ENCODE assay signal across 26 cellular contexts in genomic region chr2:36394804-36395203, GRCh38. TPM values are rescaled to one million over a fixed set of nuclear protein-coding genes. Genes with fewer than 3 reads are reported as not detected.
DNase-seq lines count a peak whose midpoint lies in the region; ATAC-seq, FAIRE-seq and TF ChIP-seq lines count a peak whose summit lies in the region.
"Had no signal": no experiment of that assay in that cellular context is flagged by ENCODE, and none has a peak within 500 bp of the region (broad histone marks: within the 10 kb centered on the region; RNA-seq: fewer than 3 reads in every experiment).

No MANE protein-coding gene starts in this region.

- H3K4me3 ChIP-seq in PC-3 (ENCODE audit: low read length), result no peak overlapping the region
- no peak overlapping the region for H3K4me3 ChIP-seq in endothelial cell of umbilical vein (replicated peaks in 1 of 3; ENCODE audit: insufficient read depth in 1 of 3, low read depth in 1 of 3, low read length in 3 of 3)
- H3K4me3 ChIP-seq in trophoblast cell (ENCODE audit: low read depth, low read length), result no peak overlapping the region
- H3K4me3 ChIP-seq: heart right ventricle, right atrium auricular region had no signal

- no peak overlapping the region for H2BK120ac ChIP-seq in trophoblast cell (ENCODE audit: insufficient read depth, low read length, poor library complexity)

- FAIRE-seq in endothelial cell of umbilical vein (lab: Jason Lieb, UNC), result no peak
- FAIRE-seq: endometrium, H1, HTR-8/SVneo, TTC549 had no signal

- H3K4ac ChIP-seq in trophoblast cell (ENCODE audit: low read depth, low read length), result peak overlapping the region; percentile 69

- H3K27me3 ChIP-seq in PC-3 (ENCODE audit: low read length) (no peaks in the 10 kb centered on the region), endothelial cell of umbilical vein (ENCODE audit: control insufficient read depth in 2 of 2, insufficient read depth in 2 of 2, low read length in 2 of 2) (no peaks in the 10 kb centered on the region), trophoblast cell (ENCODE audit: insufficient read depth, low read length) (no peaks in the 10 kb centered on the region)
- H3K27me3 ChIP-seq: heart right ventricle, right atrium auricular region had no signal

- H3K27ac ChIP-seq in C4-2B (peak overlapping the region; percentile 27; the same call in 1 of the 2 replicates), PC-3 (ENCODE audit: low read length) (peak overlapping the region; percentile 96; the same call in 1 of the 2 replicates), endothelial cell of umbilical vein (ENCODE audit: insufficient read depth, low read depth, low read length) (peak overlapping the region; percentile 28), trophoblast cell (ENCODE audit: low read depth, low read length) (no peak overlapping the region)
- H3K27ac ChIP-seq: heart right ventricle, right atrium auricular region, RWPE1 had no signal

- POLR2A ChIA-PET in PC-3 (lab: Charles Lee; ENCODE audit: unreplicated experiment) (interaction anchor here (0.6 kb wide), 1 partner anchor 21 kb away, joined by 10 read pairs; no protein-coding TSS in a partner anchor), endothelial cell of umbilical vein (lab: Charles Lee) (interaction anchor here (0.8 kb wide), 1 partner anchor 12 kb away, joined by 3 read pairs; no protein-coding TSS in a partner anchor)

- H4K20me1 ChIP-seq in PC-3 (ENCODE audit: low read length) (no peaks in the 10 kb centered on the region), endothelial cell of umbilical vein (replicated peaks; ENCODE audit: control insufficient read depth, extremely low read depth, insufficient read depth, low read length) (peaks cover 2% of the 10 kb centered on the region)

- no peaks in the 10 kb centered on the region for H3K9me2 ChIP-seq in PC-3 (replicated peaks; ENCODE audit: low read length)

- H2AFZ ChIP-seq in PC-3 (ENCODE audit: low read length), result no peak overlapping the region
- H2AFZ ChIP-seq in endothelial cell of umbilical vein (ENCODE audit: low read depth, low read length), result no peak overlapping the region
- H2AFZ ChIP-seq in trophoblast cell (ENCODE audit: insufficient read depth, low read length, poor library complexity), result no peak overlapping the region

- no peak overlapping the region for H2AK5ac ChIP-seq in trophoblast cell (ENCODE audit: low read length)

- H3F3A ChIP-seq in PC-3 (ENCODE audit: low read length, unreplicated experiment), result no peaks in the 10 kb centered on the region

- H3K9me3 ChIP-seq in PC-3 (ENCODE audit: low read length) (no peaks in the 10 kb centered on the region), endothelial cell of umbilical vein (replicated peaks; ENCODE audit: control insufficient read depth, insufficient read depth, low read length) (no peaks in the 10 kb centered on the region), trophoblast cell (ENCODE audit: insufficient read depth, low read depth, low read length) (no peaks in the 10 kb centered on the region)
- H3K9me3 ChIP-seq: heart right ventricle, right atrium auricular region had no signal

- CTCF ChIA-PET in PC-3 (lab: Charles Lee), result no interaction called here
- CTCF ChIA-PET in endothelial cell of umbilical vein (lab: Charles Lee), result interaction anchor here (0.7 to 4.7 kb wide), 8 partner anchors 10 to 113 kb away, joined by 3 to 17 read pairs (median 6); no protein-coding TSS in a partner anchor

- H3K79me1 ChIP-seq in trophoblast cell (ENCODE audit: low read length), result no peaks in the 10 kb centered on the region

- H3K79me2 ChIP-seq in PC-3 (ENCODE audit: low read length), result peaks cover 81% of the 10 kb centered on the region
- H3K79me2 ChIP-seq in endothelial cell of umbilical vein (ENCODE audit: control insufficient read depth, insufficient read depth, low read length), result peaks cover 99% of the 10 kb centered on the region
- H3K79me2 ChIP-seq in trophoblast cell (ENCODE audit: control insufficient read depth, insufficient read depth, low read length, poor library complexity), result peaks cover 3% of the 10 kb centered on the region

- H3K4me1 ChIP-seq in PC-3 (ENCODE audit: insufficient read depth, low read length) (peaks cover 49% of the 10 kb centered on the region), endothelial cell of umbilical vein (ENCODE audit: control insufficient read depth, extremely low read depth, insufficient read depth, low read length) (peaks cover 84% of the 10 kb centered on the region), trophoblast cell (ENCODE audit: control insufficient read depth in 1 of 2, insufficient read depth in 2 of 2, low read length in 2 of 2) (peaks cover 0 to 4% of the 10 kb centered on the region in 2 experiments)

- intact Hi-C loops in PC-3 (cut with micrococcal nuclease), result no loop called here
- intact Hi-C loops in endothelial cell of umbilical vein (cut with micrococcal nuclease), result no loop called here

- DNase-seq in PC-3 (no peak), endothelial cell of umbilical vein (ENCODE audit: low read depth, low spot score) (no peak), trophoblast cell (no peak), 8988T (no peak)
- DNase-seq: activated CD4-positive, alpha-beta T cell treated with anti-CD3 and anti-CD28 coated beads for 4 hours; activated CD8-positive, alpha-beta memory T cell treated with anti-CD3 and anti-CD28 coated beads, Interleukin-2, amount 10 ng/mL, durations not matched to agents 7 days and 5 days; activated naive CD8-positive, alpha-beta T cell treated with anti-CD3 and anti-CD28 coated beads, Interleukin-2, amount 10 ng/mL, durations not matched to agents 7 days and 5 days; CD4-positive, alpha-beta memory T cell; cortex of kidney; DMS79; heart right ventricle; Kasumi-1; NCI-H1105; NCI-H2081; NCI-H510A treated with DMSO at 0.1 percent for 48 hours; nucleus accumbens; substantia nigra had no signal

- H3K9ac ChIP-seq in PC-3 (ENCODE audit: low read length) (no peak overlapping the region), endothelial cell of umbilical vein (replicated peaks; ENCODE audit: extremely low read depth, insufficient read depth, low read length) (no peak overlapping the region), trophoblast cell (ENCODE audit: low read length) (no peak overlapping the region)

- ATAC-seq in PC-3 (no peak), HG03520 (IDR thresholded peaks at IDR 0.05; ENCODE audit: unreplicated experiment) (no peak), GM18505 (IDR thresholded peaks at IDR 0.05; ENCODE audit: unreplicated experiment) (no peak)
- ATAC-seq: activated CD8-positive, alpha-beta memory T cell treated with anti-CD3 and anti-CD28 coated beads, Interleukin-2, amount 10 ng/mL, durations not matched to agents 7 days and 5 days had no signal

- no peak overlapping the region for H4K91ac ChIP-seq in trophoblast cell (ENCODE audit: low read depth, low read length)

- H2BK5ac ChIP-seq in trophoblast cell (ENCODE audit: low read depth, low read length, poor library complexity), result no peak overlapping the region

- no peak overlapping the region for H3K23ac ChIP-seq in trophoblast cell (ENCODE audit: low read length)

- H2BK12ac ChIP-seq in trophoblast cell (ENCODE audit: low read length), result peak overlapping the region; percentile 22

- H3K9me1 ChIP-seq in endothelial cell of umbilical vein (replicated peaks; ENCODE audit: control insufficient read depth, extremely low read depth, insufficient read depth, low read length), result no peaks in the 10 kb centered on the region

- H3K18ac ChIP-seq in trophoblast cell (ENCODE audit: low read length), result no peak overlapping the region

- BruUV-seq in PC-3 (replicated peaks; lab: Mats Ljungman, UMichigan), result no TSS peak
- BruUV-seq in endothelial cell of umbilical vein (replicated peaks; lab: Mats Ljungman, UMichigan), result no TSS peak

- no peak overlapping the region for H4K12ac ChIP-seq in trophoblast cell (ENCODE audit: low read depth, low read length)

- no peak overlapping the region for H3K14ac ChIP-seq in trophoblast cell (ENCODE audit: low read length)

- TF ChIP-seq POLR2A in endothelial cell of umbilical vein (IDR thresholded peaks at IDR 0.05; ENCODE audit: low read depth, low read length) (no peak), GM18505 (IDR thresholded peaks at IDR 0.05; ENCODE audit: borderline replicate concordance, extremely low read depth, insufficient read depth, insufficient read length) (no peak)

- H3K36me3 ChIP-seq in PC-3 (ENCODE audit: low read depth, low read length) (0 out of 2 replicates have a peak, but pooled peaks cover 5% of the 10 kb centered on the region), endothelial cell of umbilical vein (ENCODE audit: control insufficient read depth in 2 of 2, extremely low read depth in 1 of 2, insufficient read depth in 2 of 2, low read length in 2 of 2) (peaks cover 6 to 23% of the 10 kb centered on the region in 2 experiments), trophoblast cell (ENCODE audit: control insufficient read depth in 1 of 2, insufficient read depth in 2 of 2, low read length in 2 of 2) (peaks cover 0 to 10% of the 10 kb centered on the region in 2 experiments)
- H3K36me3 ChIP-seq: right atrium auricular region had no signal

- no peak overlapping the region for H4K8ac ChIP-seq in trophoblast cell (ENCODE audit: low read depth, low read length)

- H3K4me2 ChIP-seq in PC-3 (ENCODE audit: low read length) (no peak overlapping the region), endothelial cell of umbilical vein (ENCODE audit: insufficient read depth, low read length) (no peak overlapping the region), trophoblast cell (ENCODE audit: low read length) (no peak overlapping the region)

- TF ChIP-seq CTCF in C4-2B (conservative IDR thresholded peaks at IDR 0.05) (no peak), PC-3 (conservative IDR thresholded peaks at IDR 0.05; ENCODE audit: low read depth, low read length) (no peak), endothelial cell of umbilical vein (IDR thresholded peaks at IDR 0.05; ENCODE audit: extremely low read depth in 1 of 2, insufficient read depth in 1 of 2, low read depth in 1 of 2, low read length in 2 of 2) (no peak)

- dilution Hi-C loops in endothelial cell of umbilical vein (cut with MboI; ENCODE audit: extremely low pct_ligation_motif_present, low sequenced_read_pairs), result no loop called here

- WGBS in trophoblast cell (ENCODE audit: extremely low coverage, insufficient coverage, insufficient read length), result no CpG with 5 or more reads among the region's 6 CpGs

TF ChIP-seq in endothelial cell of umbilical vein, 7 proteins besides CTCF, POLR2A, EP300 and RAD21:
- TF ChIP-seq EZH2 (IDR thresholded peaks at IDR 0.05; ENCODE audit: borderline replicate concordance, low read depth, low read length, severe bottlenecking) (no peak), POLR2AphosphoS5 (IDR thresholded peaks at IDR 0.05; ENCODE audit: insufficient read depth, low read depth, low read length) (peak; percentile 33)

RNA-seq across cellular contexts. Expression of gene CRIM1, which starts 39.2 kb away (rescaled TPM):
- total RNA-seq in PC-3 (2014; rRNA removed), result 70.7 and 85.7 TPM in 2 replicates
- total RNA-seq in endothelial cell of umbilical vein, result 649 and 675 TPM in 2 replicates
- 422 and 462 TPM in 2 replicates for polyA plus RNA-seq in endothelial cell of umbilical vein
- polyA plus RNA-seq in endothelial cell of umbilical vein (2011; cell fraction: cytosol; rRNA removed), result 397 and 400 TPM in 2 replicates
- 406 and 467 TPM in 2 replicates for polyA plus RNA-seq in endothelial cell of umbilical vein (2011; cell fraction: nucleus; rRNA removed)
- 369 and 389 TPM in 2 replicates for polyA plus RNA-seq in endothelial cell of umbilical vein (2012)
- 1,644 and 1,810 TPM in 2 replicates for polyA minus RNA-seq in endothelial cell of umbilical vein
- 271 TPM for polyA minus RNA-seq in endothelial cell of umbilical vein (2011; cell fraction: cytosol; rRNA and poly(A)+ RNA removed)
- 1,549 and 1,599 TPM in 2 replicates for polyA minus RNA-seq in endothelial cell of umbilical vein (2011; cell fraction: nucleus; rRNA and poly(A)+ RNA removed)
- polyA plus RNA-seq in trophoblast cell (2013), result 49.0 and 54.7 TPM in 2 replicates
